Comparison of ENCODE assay signal across 14 cellular contexts in the genomic region with DNA sequence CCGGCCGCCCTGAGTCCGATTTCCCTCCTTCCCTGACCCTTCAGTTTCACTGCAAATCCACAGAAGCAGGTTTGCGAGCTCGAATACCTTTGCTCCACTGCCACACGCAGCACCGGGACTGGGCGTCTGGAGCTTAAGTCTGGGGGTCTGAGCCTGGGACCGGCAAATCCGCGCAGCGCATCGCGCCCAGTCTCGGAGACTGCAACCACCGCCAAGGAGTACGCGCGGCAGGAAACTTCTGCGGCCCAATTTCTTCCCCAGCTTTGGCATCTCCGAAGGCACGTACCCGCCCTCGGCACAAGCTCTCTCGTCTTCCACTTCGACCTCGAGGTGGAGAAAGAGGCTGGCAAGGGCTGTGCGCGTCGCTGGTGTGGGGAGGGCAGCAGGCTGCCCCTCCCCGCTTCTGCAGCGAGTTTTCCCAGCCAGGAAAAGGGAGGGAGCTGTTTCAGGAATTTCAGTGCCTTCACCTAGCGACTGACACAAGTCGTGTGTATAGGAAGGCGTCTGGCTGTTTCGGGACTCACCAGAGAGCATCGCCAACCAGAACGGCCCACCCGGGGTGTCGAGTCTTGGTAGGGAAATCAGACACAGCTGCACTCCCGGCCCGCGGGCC. TPM values are rescaled to one million over a fixed set of nuclear protein-coding genes. Genes with fewer than 3 reads are reported as not detected.
DNase-seq lines count a peak whose midpoint lies in the region; ATAC-seq and TF ChIP-seq lines count a peak whose summit lies in the region.
"Had no signal": no experiment of that assay in that cellular context is flagged by ENCODE, and none has a peak within 500 bp of the region (broad histone marks: within the 10 kb centered on the region; RNA-seq: fewer than 3 reads in every experiment).

No MANE protein-coding gene starts in this region.

- H3K4me3 ChIP-seq in AG04449 (ENCODE audit: low read depth, low read length) (peak overlapping the region; percentile 36), HUES6 (ENCODE audit: low read depth, low read length) (peak overlapping the region; percentile 55), esophagus squamous epithelium (peak overlapping the region in 3 of 4 donors; percentile 14 to 51 (median 16))
- H3K4me3 ChIP-seq: adrenal gland had no signal

- intact Hi-C loops in esophagus squamous epithelium (cut with DNase I), result no loop called here
- intact Hi-C loops in natural killer cell (cut with micrococcal nuclease), result no loop called here
- intact Hi-C loops in head of caudate nucleus (cut with DNase I), result no loop called here

- H3K27ac Mint-ChIP-seq in nephron progenitor cell, result no peak overlapping the region
- no peak overlapping the region for H3K27ac Mint-ChIP-seq in natural killer cell
- H3K27ac Mint-ChIP-seq: activated CD4-positive, alpha-beta memory T cell treated with anti-CD3 and anti-CD28 coated beads, Interleukin-2, amount 10 ng/mL, durations not matched to agents 7 days and 5 days; effector memory CD8-positive, alpha-beta T cell; immature natural killer cell had no signal

- TF ChIP-seq POLR2A in esophagus squamous epithelium (IDR thresholded peaks at IDR 0.05), result no peak

- ATAC-seq in natural killer cell (no peak), GM21619 (IDR thresholded peaks at IDR 0.05; ENCODE audit: unreplicated experiment) (no peak), GM18867 (IDR thresholded peaks at IDR 0.05; ENCODE audit: unreplicated experiment) (no peak)
- ATAC-seq: effector memory CD8-positive, alpha-beta T cell had no signal

- H3K4me1 Mint-ChIP-seq in nephron progenitor cell, result peaks cover 54% of the 10 kb centered on the region
- H3K4me1 Mint-ChIP-seq in natural killer cell, result peaks cover 17 to 28% of the 10 kb centered on the region in 2 donors

- no peaks in the 10 kb centered on the region for H3K9me3 Mint-ChIP-seq in nephron progenitor cell
- H3K9me3 Mint-ChIP-seq in natural killer cell, result no peaks in the 10 kb centered on the region
- H3K9me3 Mint-ChIP-seq: activated CD4-positive, alpha-beta memory T cell treated with anti-CD3 and anti-CD28 coated beads, Interleukin-2, amount 10 ng/mL, durations not matched to agents 7 days and 5 days; effector memory CD8-positive, alpha-beta T cell; immature natural killer cell had no signal

- H3K9ac ChIP-seq in HUES6 (ENCODE audit: low read length), result no peak overlapping the region

- no peak for TF ChIP-seq CTCF in AG04449 (IDR thresholded peaks at IDR 0.05; ENCODE audit: insufficient read depth, low read length, missing control alignments)
- TF ChIP-seq CTCF in esophagus squamous epithelium (IDR thresholded peaks at IDR 0.05), result no peak
- no peak for TF ChIP-seq CTCF in nephron progenitor cell (IDR thresholded peaks at IDR 0.05)
- no peak for TF ChIP-seq CTCF in natural killer cell (IDR thresholded peaks at IDR 0.05)

- WGBS in esophagus squamous epithelium, 2 donors, result 5 to 8% methylated on average over 9 to 14 of the region's 43 CpGs

- H3K9me3 ChIP-seq in HUES6 (ENCODE audit: control insufficient read depth, insufficient read depth, low read depth, low read length), result no peaks in the 10 kb centered on the region
- no peaks in the 10 kb centered on the region for H3K9me3 ChIP-seq in esophagus squamous epithelium
- H3K9me3 ChIP-seq: adrenal gland had no signal

- peak overlapping the region; percentile 86 for H3K4me3 Mint-ChIP-seq in nephron progenitor cell
- no peak overlapping the region for H3K4me3 Mint-ChIP-seq in natural killer cell
- H3K4me3 Mint-ChIP-seq: activated CD4-positive, alpha-beta memory T cell treated with anti-CD3 and anti-CD28 coated beads, Interleukin-2, amount 10 ng/mL, durations not matched to agents 7 days and 5 days had no signal

- H3K4me1 ChIP-seq in HUES6 (ENCODE audit: control insufficient read depth, insufficient read depth, low read length), result peaks cover 40% of the 10 kb centered on the region
- peaks cover 13 to 52% (median 25%) of the 10 kb centered on the region in 3 donors for H3K4me1 ChIP-seq in esophagus squamous epithelium

- H3K36me3 ChIP-seq in HUES6 (ENCODE audit: control insufficient read depth, insufficient read depth, low read length) (no peaks in the 10 kb centered on the region), esophagus squamous epithelium (no peaks in the 10 kb centered on the region)
- H3K36me3 ChIP-seq: adrenal gland had no signal

- CTCF ChIA-PET in AG04449 (lab: Yijun Ruan, JAX), result interaction anchor here (1.2 kb wide), 1 partner anchor 9 kb away, joined by 3 read pairs; no protein-coding TSS in a partner anchor

- H3K27me3 ChIP-seq in HUES6 (ENCODE audit: control insufficient read depth, insufficient read depth, low read length) (peaks cover 96% of the 10 kb centered on the region), esophagus squamous epithelium (peaks cover 28 to 100% (median 55%) of the 10 kb centered on the region in 4 donors)

- H3K27ac ChIP-seq in HUES6 (ENCODE audit: low read depth, low read length) (no peak overlapping the region), esophagus squamous epithelium (no peak overlapping the region)
- H3K27ac ChIP-seq: adrenal gland, C4-2B had no signal

- H3K27me3 Mint-ChIP-seq in nephron progenitor cell (ENCODE audit: low read depth, poor library complexity) (peaks cover 97% of the 10 kb centered on the region), natural killer cell (ENCODE audit: low read depth in 2 of 2) (peaks cover 64 to 70% of the 10 kb centered on the region in 2 donors)

- POLR2A ChIA-PET in AG04449 (lab: Yijun Ruan, JAX), result no interaction called here

- H3K36me3 Mint-ChIP-seq in nephron progenitor cell (ENCODE audit: low read depth) (peaks cover 21% of the 10 kb centered on the region), natural killer cell (no peaks in the 10 kb centered on the region)

- DNase-seq in AG04449 (ENCODE audit: low read depth, low spot score), result no peak
- no peak for DNase-seq in esophagus squamous epithelium (lab: John Stamatoyannopoulos, UW)
- DNase-seq in nephron progenitor cell, result peak; percentile 51
- DNase-seq in natural killer cell, result no peak
- no peak for DNase-seq in head of caudate nucleus
- DNase-seq: activated CD4-positive, alpha-beta memory T cell treated with anti-CD3 and anti-CD28 coated beads, Interleukin-2, amount 10 ng/mL, durations not matched to agents 7 days and 5 days; adrenal gland; effector memory CD8-positive, alpha-beta T cell; immature natural killer cell; NCI-H2029 treated with DMSO at 0.1 percent for 48 hours had no signal

RNA-seq across cellular contexts. Expression of a gene that starts 4.6 kb away (rescaled TPM):
- total RNA-seq in esophagus squamous epithelium (under 1 TPM in 1 of 4 donors, not detected in 3; 0.19 TPM), natural killer cell (not detected)
- total RNA-seq: activated CD4-positive, alpha-beta memory T cell treated with anti-CD3 and anti-CD28 coated beads, Interleukin-2, amount 10 ng/mL, durations not matched to agents 7 days and 5 days had no signal
